In the genomic region with DNA sequence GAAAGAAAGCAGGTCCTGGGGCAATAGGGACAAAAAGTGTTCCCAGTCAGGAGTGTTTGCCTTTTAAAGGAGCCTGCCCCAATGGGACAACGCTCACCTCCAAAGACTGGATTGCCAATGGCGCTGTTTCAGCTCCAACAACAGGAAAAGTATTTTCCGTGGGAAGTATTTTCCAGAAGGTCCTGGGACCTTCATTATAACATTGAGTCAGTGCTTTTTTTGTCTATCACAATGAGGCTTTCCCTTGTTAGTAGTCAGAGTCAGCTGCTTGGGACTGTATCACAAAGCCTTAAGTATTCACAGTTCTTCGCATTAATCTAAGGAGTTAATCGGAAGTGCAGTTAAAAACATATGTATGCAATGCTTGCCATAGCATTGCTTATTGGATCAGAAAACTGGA, we compare ENCODE assay signal across 1 cellular context.
TF ChIP-seq lines count a peak whose summit lies in the region.

No MANE protein-coding gene starts in this region.

TF ChIP-seq in WTC11, 78 proteins besides CTCF, POLR2A, EP300 and RAD21 (continued from another document):
- TF ChIP-seq, protein P1, sequence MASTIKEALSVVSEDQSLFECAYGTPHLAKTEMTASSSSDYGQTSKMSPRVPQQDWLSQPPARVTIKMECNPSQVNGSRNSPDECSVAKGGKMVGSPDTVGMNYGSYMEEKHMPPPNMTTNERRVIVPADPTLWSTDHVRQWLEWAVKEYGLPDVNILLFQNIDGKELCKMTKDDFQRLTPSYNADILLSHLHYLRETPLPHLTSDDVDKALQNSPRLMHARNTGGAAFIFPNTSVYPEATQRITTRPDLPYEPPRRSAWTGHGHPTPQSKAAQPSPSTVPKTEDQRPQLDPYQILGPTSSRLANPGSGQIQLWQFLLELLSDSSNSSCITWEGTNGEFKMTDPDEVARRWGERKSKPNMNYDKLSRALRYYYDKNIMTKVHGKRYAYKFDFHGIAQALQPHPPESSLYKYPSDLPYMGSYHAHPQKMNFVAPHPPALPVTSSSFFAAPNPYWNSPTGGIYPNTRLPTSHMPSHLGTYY (CRISPR knock-in tag; IDR thresholded peaks at IDR 0.05), result no peak
- TF ChIP-seq, protein P2, sequence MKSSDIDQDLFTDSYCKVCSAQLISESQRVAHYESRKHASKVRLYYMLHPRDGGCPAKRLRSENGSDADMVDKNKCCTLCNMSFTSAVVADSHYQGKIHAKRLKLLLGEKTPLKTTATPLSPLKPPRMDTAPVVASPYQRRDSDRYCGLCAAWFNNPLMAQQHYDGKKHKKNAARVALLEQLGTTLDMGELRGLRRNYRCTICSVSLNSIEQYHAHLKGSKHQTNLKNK (CRISPR knock-in tag; IDR thresholded peaks at IDR 0.05), result no peak
- TF ChIP-seq MLX (CRISPR knock-in tag; IDR thresholded peaks at IDR 0.05), result no peak
- TF ChIP-seq, protein P3, sequence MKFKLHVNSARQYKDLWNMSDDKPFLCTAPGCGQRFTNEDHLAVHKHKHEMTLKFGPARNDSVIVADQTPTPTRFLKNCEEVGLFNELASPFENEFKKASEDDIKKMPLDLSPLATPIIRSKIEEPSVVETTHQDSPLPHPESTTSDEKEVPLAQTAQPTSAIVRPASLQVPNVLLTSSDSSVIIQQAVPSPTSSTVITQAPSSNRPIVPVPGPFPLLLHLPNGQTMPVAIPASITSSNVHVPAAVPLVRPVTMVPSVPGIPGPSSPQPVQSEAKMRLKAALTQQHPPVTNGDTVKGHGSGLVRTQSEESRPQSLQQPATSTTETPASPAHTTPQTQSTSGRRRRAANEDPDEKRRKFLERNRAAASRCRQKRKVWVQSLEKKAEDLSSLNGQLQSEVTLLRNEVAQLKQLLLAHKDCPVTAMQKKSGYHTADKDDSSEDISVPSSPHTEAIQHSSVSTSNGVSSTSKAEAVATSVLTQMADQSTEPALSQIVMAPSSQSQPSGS (CRISPR knock-in tag; IDR thresholded peaks at IDR 0.05; ENCODE audit: borderline replicate concordance, low read depth), result no peak
- no peak for TF ChIP-seq JAZF1 (CRISPR knock-in tag; IDR thresholded peaks at IDR 0.05)
- no peak for TF ChIP-seq ATF6 (CRISPR knock-in tag; IDR thresholded peaks at IDR 0.05)
- no peak for TF ChIP-seq ZNF317 (CRISPR knock-in tag; IDR thresholded peaks at IDR 0.05; ENCODE audit: borderline replicate concordance, low read depth)
- TF ChIP-seq FOXJ3 (CRISPR knock-in tag; IDR thresholded peaks at IDR 0.05; ENCODE audit: borderline replicate concordance), result no peak
